In genomic region chr2:241843321-241844065, GRCh38 we compare ENCODE assay signal across 9 cellular contexts. TPM values are rescaled to one million over a fixed set of nuclear protein-coding genes. Genes with fewer than 3 reads are reported as not detected.
DNase-seq lines count a peak whose midpoint lies in the region; ATAC-seq and TF ChIP-seq lines count a peak whose summit lies in the region.
"Had no signal": no experiment of that assay in that cellular context is flagged by ENCODE, and none has a peak within 500 bp of the region (broad histone marks: within the 10 kb centered on the region; RNA-seq: fewer than 3 reads in every experiment).

No MANE protein-coding gene starts in this region.

- peak; percentile 2 for ATAC-seq in Right ventricle myocardium inferior
- ATAC-seq in Right ventricle myocardium superior (ENCODE audit: poor library complexity) = no peak

- DNase-seq in Right ventricle myocardium inferior (ENCODE audit: missing footprints) (peak; percentile 55), Right ventricle myocardium superior (no peak), mesothelial cell of epicardium (ENCODE audit: low spot score in 2 of 2, unreplicated experiment in 2 of 2) (no peak), NCI-H128 (lab: John Stamatoyannopoulos, UW; ENCODE audit: unreplicated experiment) (no peak), GM19238 (ENCODE audit: insufficient read length, low spot score) (no peak), 8988T (no peak), amniotic stem cell (lab: John Stamatoyannopoulos, UW) (no peak)
- no peak for DNase-seq in activated naive CD8-positive, alpha-beta T cell treated with anti-CD3 and anti-CD28 coated beads for 36 hours

- peak overlapping the region; percentile 38 for H3K27ac Mint-ChIP-seq in activated naive CD8-positive, alpha-beta T cell treated with anti-CD3 and anti-CD28 coated beads for 36 hours
- no peak overlapping the region for H3K27ac Mint-ChIP-seq in mesothelial cell of epicardium

- intact Hi-C loops in Right ventricle myocardium inferior (cut with DNase I) = no loop called here
- intact Hi-C loops in Right ventricle myocardium superior (cut with DNase I) = no loop called here

- no peak for TF ChIP-seq CTCF in mesothelial cell of epicardium (IDR thresholded peaks at IDR 0.05; ENCODE audit: unreplicated experiment)

- H3K4me3 Mint-ChIP-seq in activated naive CD8-positive, alpha-beta T cell treated with anti-CD3 and anti-CD28 coated beads for 36 hours = peak overlapping the region; percentile 27
- H3K4me3 Mint-ChIP-seq in mesothelial cell of epicardium = peak overlapping the region; percentile 34

- peaks cover 3% of the 10 kb centered on the region for H3K9me3 Mint-ChIP-seq in activated naive CD8-positive, alpha-beta T cell treated with anti-CD3 and anti-CD28 coated beads for 36 hours
- no peaks in the 10 kb centered on the region for H3K9me3 Mint-ChIP-seq in mesothelial cell of epicardium

- peaks cover 18% of the 10 kb centered on the region for H3K27me3 Mint-ChIP-seq in activated naive CD8-positive, alpha-beta T cell treated with anti-CD3 and anti-CD28 coated beads for 36 hours
- peaks cover 38% of the 10 kb centered on the region for H3K27me3 Mint-ChIP-seq in mesothelial cell of epicardium (ENCODE audit: low read depth)

- H3K36me3 Mint-ChIP-seq in activated naive CD8-positive, alpha-beta T cell treated with anti-CD3 and anti-CD28 coated beads for 36 hours = peaks cover 13% of the 10 kb centered on the region
- no peaks in the 10 kb centered on the region for H3K36me3 Mint-ChIP-seq in mesothelial cell of epicardium

- H3K4me1 Mint-ChIP-seq in activated naive CD8-positive, alpha-beta T cell treated with anti-CD3 and anti-CD28 coated beads for 36 hours = peaks cover 35% of the 10 kb centered on the region
- H3K4me1 Mint-ChIP-seq in mesothelial cell of epicardium = peaks cover 13% of the 10 kb centered on the region

RNA-seq across cellular contexts. Expression of gene PDCD1, which starts 15.2 kb away (rescaled TPM):
- total RNA-seq in Right ventricle myocardium inferior = 1.2 TPM
- total RNA-seq in Right ventricle myocardium superior = 2.0 TPM
- 10 to 100 TPM; 24.3 TPM for total RNA-seq in activated naive CD8-positive, alpha-beta T cell treated with anti-CD3 and anti-CD28 coated beads for 36 hours
- not detected in 3 replicates for total RNA-seq in mesothelial cell of epicardium

RNA-seq across cellular contexts. Expression of gene RTP5, which starts 26.0 kb away (rescaled TPM):
- not detected for total RNA-seq in Right ventricle myocardium inferior
- not detected for total RNA-seq in Right ventricle myocardium superior
- under 1 TPM in 1 of 2 experiments, not detected in 1; 0.20 TPM for total RNA-seq in activated naive CD8-positive, alpha-beta T cell treated with anti-CD3 and anti-CD28 coated beads for 36 hours
- not detected in 3 replicates for total RNA-seq in mesothelial cell of epicardium
- total RNA-seq: mucosa of gallbladder had no signal

RNA-seq across cellular contexts. Expression of gene NEU4, which starts 34.5 kb away (rescaled TPM):
- total RNA-seq in Right ventricle myocardium inferior (0.30 TPM), Right ventricle myocardium superior (not detected), mesothelial cell of epicardium (0.87 to 1.8 TPM (median 1.7 TPM) in 3 replicates)
- under 1 TPM; 0.08 to 0.40 TPM for total RNA-seq in activated naive CD8-positive, alpha-beta T cell treated with anti-CD3 and anti-CD28 coated beads for 36 hours
